Comparison of ENCODE assay signal across 37 cellular contexts in genomic region chr9:132716007-132716406, GRCh38.
"Had no signal": no experiment of that assay in that cellular context is flagged by ENCODE, and none has a peak within 500 bp of the region (broad histone marks: within the 10 kb centered on the region; RNA-seq: fewer than 3 reads in every experiment).

No MANE protein-coding gene starts in this region.

- FAIRE-seq: astrocyte, colon, TTC549 had no signal

- H3K4me1 Mint-ChIP-seq: activated T-helper 17 cell treated with anti-CD3 and anti-CD28 coated beads, Interleukin-2, amount 50 U/mL, for 72 hours had no signal

- H3K9me3 ChIP-seq: adrenal gland, body of pancreas, breast epithelium had no signal

- H3K27ac Mint-ChIP-seq: activated CD4-positive, alpha-beta memory T cell treated with anti-CD3 and anti-CD28 coated beads for 36 hours; activated CD4-positive, alpha-beta T cell treated with anti-CD3 and anti-CD28 coated beads, Interleukin-2, amount 10 ng/mL, durations not matched to agents 24 days and 14 days; activated CD8-positive, alpha-beta T cell treated with anti-CD3 and anti-CD28 coated beads for 36 hours; activated naive CD4-positive, alpha-beta T cell treated with anti-CD3 and anti-CD28 coated beads for 36 hours; activated naive CD4-positive, alpha-beta T cell treated with anti-CD3 and anti-CD28 coated beads, Interleukin-2, amount 50 U/mL, for 72 hours; activated naive CD8-positive, alpha-beta T cell treated with anti-CD3 and anti-CD28 coated beads for 36 hours; activated T-cell treated with anti-CD3 and anti-CD28 coated beads, Interleukin-2, amount 50 U/mL, for 72 hours; activated T-helper 1 cell treated with anti-CD3 and anti-CD28 coated beads, Interleukin-12 subunit alpha, Interleukin-12 subunit beta, Interleukin-2, Interleukin-4 antibody, amounts not matched to agents 30 ng/mL and 10 ng/mL and 1 ng/mL, durations not matched to agents 14 hours and 24 hours and 36 hours; activated T-helper 17 cell treated with anti-CD3 and anti-CD28 coated beads, Interleukin-2, amount 50 U/mL, for 72 hours; T-helper 1 cell treated with Interleukin-12 subunit alpha and Interleukin-12 subunit beta and Interleukin-4 antibody, amounts not matched to agents 30 μg/mL and 1 μg/mL, for 36 hours; T-helper 2 cell treated with Interferon-gamma antibody and Interleukin-4, amounts not matched to agents 5 μg/mL and 100 μg/mL, for 36 hours had no signal

- H3K36me3 ChIP-seq: adrenal gland, brain microvascular endothelial cell, breast epithelium had no signal

- H3K4me3 ChIP-seq: adrenal gland, body of pancreas, breast epithelium had no signal

- H3K9me3 Mint-ChIP-seq: activated CD4-positive, alpha-beta memory T cell treated with anti-CD3 and anti-CD28 coated beads for 36 hours; activated CD4-positive, alpha-beta T cell treated with anti-CD3 and anti-CD28 coated beads, Interleukin-2, amount 10 ng/mL, durations not matched to agents 24 days and 14 days; activated CD8-positive, alpha-beta T cell treated with anti-CD3 and anti-CD28 coated beads for 36 hours; activated naive CD4-positive, alpha-beta T cell treated with anti-CD3 and anti-CD28 coated beads for 36 hours; activated naive CD4-positive, alpha-beta T cell treated with anti-CD3 and anti-CD28 coated beads, Interleukin-2, amount 50 U/mL, for 72 hours; activated naive CD8-positive, alpha-beta T cell treated with anti-CD3 and anti-CD28 coated beads for 36 hours; activated T-cell treated with anti-CD3 and anti-CD28 coated beads, Interleukin-2, amount 50 U/mL, for 4 hours; activated T-cell treated with anti-CD3 and anti-CD28 coated beads, Interleukin-2, amount 50 U/mL, for 72 hours; activated T-helper 1 cell treated with anti-CD3 and anti-CD28 coated beads, Interleukin-12 subunit alpha, Interleukin-12 subunit beta, Interleukin-2, Interleukin-4 antibody, amounts not matched to agents 30 ng/mL and 10 ng/mL and 1 ng/mL, durations not matched to agents 14 hours and 24 hours and 36 hours; activated T-helper 17 cell treated with anti-CD3 and anti-CD28 coated beads, Interleukin-2, amount 50 U/mL, for 72 hours; T-helper 1 cell treated with Interleukin-12 subunit alpha and Interleukin-12 subunit beta and Interleukin-4 antibody, amounts not matched to agents 30 μg/mL and 1 μg/mL, for 36 hours; T-helper 2 cell treated with Interferon-gamma antibody and Interleukin-4, amounts not matched to agents 5 μg/mL and 100 μg/mL, for 36 hours had no signal

- ATAC-seq: activated CD4-positive, CD25-positive, alpha-beta regulatory T cell treated with anti-CD3 and anti-CD28 coated beads, Interleukin-2, amount 50 U/mL, for 24 hours; activated CD8-positive, alpha-beta T cell treated with anti-CD3 and anti-CD28 coated beads for 36 hours; activated naive CD4-positive, alpha-beta T cell treated with anti-CD3 and anti-CD28 coated beads, Interleukin-2, amount 50 U/mL, for 72 hours; activated T-cell treated with anti-CD3 and anti-CD28 coated beads, Interleukin-2, amount 50 U/mL, for 4 hours; activated T-cell treated with anti-CD3 and anti-CD28 coated beads, Interleukin-2, amount 50 U/mL, for 72 hours; activated T-helper 17 cell treated with anti-CD3 and anti-CD28 coated beads, Interleukin-2, amount 50 U/mL, for 72 hours; body of pancreas had no signal

- H3K27ac ChIP-seq: adrenal gland, body of pancreas, brain microvascular endothelial cell, breast epithelium, VCaP had no signal

- H3K4me3 Mint-ChIP-seq: activated CD4-positive, alpha-beta memory T cell treated with anti-CD3 and anti-CD28 coated beads for 36 hours; activated CD4-positive, alpha-beta T cell treated with anti-CD3 and anti-CD28 coated beads, Interleukin-2, amount 10 ng/mL, durations not matched to agents 24 days and 14 days; activated CD8-positive, alpha-beta T cell treated with anti-CD3 and anti-CD28 coated beads for 36 hours; activated naive CD4-positive, alpha-beta T cell treated with anti-CD3 and anti-CD28 coated beads for 36 hours; activated naive CD8-positive, alpha-beta T cell treated with anti-CD3 and anti-CD28 coated beads for 36 hours; activated T-cell treated with anti-CD3 and anti-CD28 coated beads, Interleukin-2, amount 50 U/mL, for 4 hours; activated T-cell treated with anti-CD3 and anti-CD28 coated beads, Interleukin-2, amount 50 U/mL, for 72 hours; activated T-helper 1 cell treated with anti-CD3 and anti-CD28 coated beads, Interleukin-12 subunit alpha, Interleukin-12 subunit beta, Interleukin-2, Interleukin-4 antibody, amounts not matched to agents 30 ng/mL and 10 ng/mL and 1 ng/mL, durations not matched to agents 14 hours and 24 hours and 36 hours; activated T-helper 17 cell treated with anti-CD3 and anti-CD28 coated beads, Interleukin-2, amount 50 U/mL, for 72 hours; T-helper 1 cell treated with Interleukin-12 subunit alpha and Interleukin-12 subunit beta and Interleukin-4 antibody, amounts not matched to agents 30 μg/mL and 1 μg/mL, for 36 hours; T-helper 2 cell treated with Interferon-gamma antibody and Interleukin-4, amounts not matched to agents 5 μg/mL and 100 μg/mL, for 36 hours had no signal

- H3K27me3 ChIP-seq: adrenal gland, body of pancreas, brain microvascular endothelial cell had no signal

- H3K36me3 Mint-ChIP-seq: activated CD4-positive, alpha-beta memory T cell treated with anti-CD3 and anti-CD28 coated beads for 36 hours; activated naive CD4-positive, alpha-beta T cell treated with anti-CD3 and anti-CD28 coated beads, Interleukin-2, amount 50 U/mL, for 72 hours; activated naive CD8-positive, alpha-beta T cell treated with anti-CD3 and anti-CD28 coated beads for 36 hours had no signal

- DNase-seq: activated CD4-positive, alpha-beta memory T cell treated with anti-CD3 and anti-CD28 coated beads for 36 hours; activated CD4-positive, alpha-beta T cell treated with anti-CD3 and anti-CD28 coated beads for 4 hours; activated CD4-positive, alpha-beta T cell treated with anti-CD3 and anti-CD28 coated beads, Interleukin-2, amount 10 ng/mL, durations not matched to agents 24 days and 14 days; activated CD4-positive, alpha-beta T cell treated with anti-CD3 and anti-CD28 coated beads, Interleukin-2, amount 50 U/mL, for 1 hour; activated CD4-positive, alpha-beta T cell treated with anti-CD3 and anti-CD28 coated beads, Interleukin-2, amount 50 U/mL, for 4 hours; activated CD4-positive, CD25-positive, alpha-beta regulatory T cell; activated CD8-positive, alpha-beta T cell treated with anti-CD3 and anti-CD28 coated beads for 36 hours; activated effector memory CD4-positive, alpha-beta T cell treated with anti-CD3 and anti-CD28 coated beads, Interleukin-2, amount 50 U/mL, for 16 hours; activated gamma-delta T cell treated with Interleukin-2 at 50 U/mL for 16 hours; activated naive CD4-positive, alpha-beta T cell; activated naive CD4-positive, alpha-beta T cell treated with anti-CD3 and anti-CD28 coated beads for 36 hours; activated naive CD4-positive, alpha-beta T cell treated with anti-CD3 and anti-CD28 coated beads, Interleukin-2, amount 50 U/mL, for 16 hours; activated naive CD8-positive, alpha-beta T cell treated with anti-CD3 and anti-CD28 coated beads for 36 hours; activated T-cell treated with anti-CD3 and anti-CD28 coated beads for 4 hours; activated T-cell treated with anti-CD3 and anti-CD28 coated beads, Interleukin-2, amount 50 U/mL, for 1 hour; activated T-cell treated with anti-CD3 and anti-CD28 coated beads, Interleukin-2, amount 50 U/mL, for 4 hours; activated T-cell treated with anti-CD3 and anti-CD28 coated beads, Interleukin-2, amount 50 U/mL, for 72 hours; adrenal gland; amniotic stem cell; aorta; body of pancreas; brain microvascular endothelial cell; central memory CD4-positive, alpha-beta T cell; T-helper 1 cell; T-helper 2 cell; T-helper 9 cell had no signal

- H3K4me1 ChIP-seq: adrenal gland, body of pancreas, breast epithelium had no signal
